ENCODE assay signal across 3 cellular contexts in the genomic region with DNA sequence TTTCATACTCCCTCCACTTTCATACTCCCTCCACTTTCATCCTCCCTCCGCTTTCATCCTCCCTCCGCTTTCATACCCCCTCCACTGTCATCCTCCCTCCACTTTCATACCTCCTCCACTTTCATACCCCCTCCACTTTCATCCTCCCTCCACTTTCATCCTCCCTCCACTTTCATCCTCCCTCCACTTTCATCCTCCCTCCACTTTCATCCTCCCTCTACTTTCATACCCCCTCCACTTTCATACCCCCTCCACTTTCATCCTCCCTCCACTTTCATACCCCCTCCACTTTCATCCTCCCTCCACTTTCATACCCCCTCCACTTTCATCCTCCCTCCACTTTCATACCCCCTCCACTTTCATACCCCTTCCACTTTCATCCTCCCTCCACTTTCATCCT.
DNase-seq lines count a peak whose midpoint lies in the region; ATAC-seq, FAIRE-seq and TF ChIP-seq lines count a peak whose summit lies in the region.
"Not testable (repeated sequence)": the region's sequence is repeated elsewhere in the genome, so short reads cannot be mapped to it uniquely, and the experiment has no call there.

No MANE protein-coding gene starts in this region.

- TF ChIP-seq CTCF in K562 (IDR thresholded peaks at IDR 0.05 in 2 of 3, conservative IDR thresholded peaks at IDR 0.05 in 1 of 3; ENCODE audit: insufficient read depth in 2 of 3, low read depth in 1 of 3, low read length in 3 of 3); HepG2 (CRISPR knock-in tag; IDR thresholded peaks at IDR 0.05): not testable (repeated sequence)

- not testable (repeated sequence) for H3K9me2 ChIP-seq in Karpas-422 (replicated peaks; ENCODE audit: insufficient read depth, low read length)

- BruUV-seq in K562 (replicated peaks; lab: Mats Ljungman, UMichigan); HepG2 (replicated peaks; lab: Mats Ljungman, UMichigan): not testable (repeated sequence)

- peaks cover 20% of the 10 kb centered on the region; the same call in 1 of the 2 replicates for H3K36me3 ChIP-seq in Karpas-422 (ENCODE audit: insufficient read depth, low read length)
- not testable (repeated sequence) for H3K36me3 ChIP-seq in K562 (ENCODE audit: control insufficient read depth, insufficient read depth, low read length); HepG2 (replicated peaks in 1 of 2; ENCODE audit: control insufficient read depth in 1 of 2, insufficient read depth in 2 of 2, low read length in 2 of 2)

- H3K9ac ChIP-seq in Karpas-422 (ENCODE audit: low read length); K562 (ENCODE audit: insufficient read depth in 1 of 2, low read depth in 2 of 2, low read length in 2 of 2); HepG2 (ENCODE audit: insufficient read depth, low read depth, low read length): not testable (repeated sequence)

- not testable (repeated sequence) for H3K4me3 ChIP-seq in Karpas-422 (ENCODE audit: low read length); K562; HepG2 (replicated peaks in 1 of 3; ENCODE audit: insufficient read depth in 1 of 3, low read depth in 2 of 3, low read length in 3 of 3)

- POLR2A ChIA-PET in K562 (lab: Yijun Ruan, JAX); HepG2 (lab: Yijun Ruan, JAX): not testable (repeated sequence)

- peaks cover 60% of the 10 kb centered on the region for H3K79me2 ChIP-seq in Karpas-422 (ENCODE audit: low read length)
- H3K79me2 ChIP-seq in K562 (ENCODE audit: control insufficient read depth, insufficient read depth, low read length); HepG2 (ENCODE audit: insufficient read depth, low read length): not testable (repeated sequence)

- H3K27me3 ChIP-seq in Karpas-422 (ENCODE audit: low read length); K562 (ENCODE audit: control insufficient read depth in 2 of 2, insufficient read depth in 2 of 2, low read length in 2 of 2); HepG2 (ENCODE audit: control insufficient read depth in 1 of 2, insufficient read depth in 2 of 2, low read length in 2 of 2): not testable (repeated sequence)

- not testable (repeated sequence) for H2AFZ ChIP-seq in Karpas-422 (ENCODE audit: low read length); K562 (ENCODE audit: low read depth, low read length); HepG2 (ENCODE audit: low read length)

- H3K4me2 ChIP-seq in Karpas-422 (ENCODE audit: low read depth, low read length, poor library complexity, severe bottlenecking); K562 (ENCODE audit: insufficient read depth, low read length); HepG2 (ENCODE audit: low read depth, low read length): not testable (repeated sequence)

- not testable (repeated sequence) for H3K9me3 ChIP-seq in Karpas-422 (ENCODE audit: low read length); K562 (replicated peaks; ENCODE audit: control insufficient read depth, insufficient read depth, low read depth, low read length); HepG2 (ENCODE audit: low read length)

- FAIRE-seq in K562 (lab: Jason Lieb, UNC); HepG2 (lab: Jason Lieb, UNC): not testable (repeated sequence)

- CTCF ChIA-PET in K562 (lab: Yijun Ruan, JAX; ENCODE audit: low intra/inter-chr PET ratio), result interaction anchor here (0.7 kb wide), 1 partner anchor 18 kb away, joined by 4 read pairs; no protein-coding TSS in a partner anchor
- CTCF ChIA-PET in HepG2 (lab: Yijun Ruan, JAX; ENCODE audit: low intra/inter-chr PET ratio, low total read pairs), result not testable (repeated sequence)

- not testable (repeated sequence) for TF ChIP-seq POLR2A in K562 (conservative IDR thresholded peaks at IDR 0.05); HepG2 (IDR thresholded peaks at IDR 0.05; ENCODE audit: insufficient read depth in 1 of 2, low read depth in 2 of 2, low read length in 2 of 2)

- not testable (repeated sequence) for DNase-seq in Karpas-422; K562 (ENCODE audit: extremely low read depth in 1 of 4, low spot score in 3 of 4); HepG2 (ENCODE audit: low spot score)

- H4K20me1 ChIP-seq in Karpas-422 (ENCODE audit: insufficient read depth, low read depth, low read length); K562 (replicated peaks; ENCODE audit: control insufficient read depth, insufficient read depth, low read length); HepG2 (ENCODE audit: insufficient read depth, low read length): not testable (repeated sequence)

- not testable (repeated sequence) for TF ChIP-seq EP300 in K562 (IDR thresholded peaks at IDR 0.05; ENCODE audit: low read length); HepG2 (IDR thresholded peaks at IDR 0.05; ENCODE audit: low read depth in 2 of 2, low read length in 2 of 2); HepG2 (CRISPR knock-in tag; IDR thresholded peaks at IDR 0.05; ENCODE audit: borderline replicate concordance)

- not testable (repeated sequence) for H3K9me1 ChIP-seq in K562 (ENCODE audit: control insufficient read depth, insufficient read depth, low read length)

- in situ Hi-C loops in K562 (cut with MboI); HepG2 (cut with HindIII; ENCODE audit: extremely low pct_ligation_motif_present, low pct_unique_long_range_greater_than_20kb): not testable (repeated sequence)

- intact Hi-C loops in K562 (cut with micrococcal nuclease), result loop anchor here (10.0 kb wide), 1 partner anchor 152 kb away; no protein-coding TSS in a partner anchor
- intact Hi-C loops in HepG2 (cut with micrococcal nuclease; ENCODE audit: unreplicated experiment), result not testable (repeated sequence)

- 0 out of 2 replicates have a peak overlapping the region, but pooled peaks have one; percentile 41 for H3K27ac ChIP-seq in Karpas-422 (ENCODE audit: low read length)
- H3K27ac ChIP-seq in K562 (ENCODE audit: extremely low read depth, low read depth, low read length); HepG2 (ENCODE audit: extremely low read length, insufficient read depth, low read length): not testable (repeated sequence)

- TF ChIP-seq RAD21 in K562 (CRISPR knock-in tag; conservative IDR thresholded peaks at IDR 0.05 in 1 of 2, IDR thresholded peaks at IDR 0.05 in 1 of 2); HepG2 (CRISPR knock-in tag; IDR thresholded peaks at IDR 0.05): not testable (repeated sequence)

- ATAC-seq in K562, HepG2: not testable (repeated sequence)

- peaks cover 43% of the 10 kb centered on the region for H3K4me1 ChIP-seq in Karpas-422 (ENCODE audit: low read length)
- H3K4me1 ChIP-seq in K562 (replicated peaks in 1 of 2; ENCODE audit: control insufficient read depth in 2 of 2, insufficient read depth in 2 of 2, low read length in 2 of 2); HepG2 (ENCODE audit: insufficient read depth, low read length): not testable (repeated sequence)

- 93% methylated on average over 2 of the region's 2 CpGs for WGBS in K562 (ENCODE audit: insufficient coverage, low coverage, missing lambda C conversion rate)
- 87% methylated on average over 2 of the region's 2 CpGs for WGBS in HepG2 (ENCODE audit: low lambda C conversion rate)

TF ChIP-seq in K562, 482 proteins besides CTCF, POLR2A, EP300 and RAD21:
- TF ChIP-seq HNRNPK (IDR thresholded peaks at IDR 0.05; ENCODE audit: low read depth, low read length, poor library complexity, severe bottlenecking), result peak; percentile 66

TF ChIP-seq in HepG2, 621 proteins besides CTCF, POLR2A, EP300 and RAD21:
- TF ChIP-seq HNRNPK (IDR thresholded peaks at IDR 0.05; ENCODE audit: low read depth, low read length, poor library complexity, severe bottlenecking), result peak; percentile 71
